13 cellular contexts compared by ENCODE assay signal in genomic region chr6:24004062-24004461, GRCh38.
A peak's percentile ranks its signal among the peaks of the same experiment; 100 is the strongest.
DNase-seq lines count a peak whose midpoint lies in the region; ATAC-seq and TF ChIP-seq lines count a peak whose summit lies in the region.
"Had no signal": no experiment of that assay in that cellular context is flagged by ENCODE, and none has a peak within 500 bp of the region (broad histone marks: within the 10 kb centered on the region; RNA-seq: fewer than 3 reads in every experiment).

No MANE protein-coding gene starts in this region.

- H3K27ac ChIP-seq in right cardiac atrium (ENCODE audit: low read length) (no peak overlapping the region), mesenchymal stem cell (ENCODE audit: low read length, poor library complexity, severe bottlenecking) (no peak overlapping the region)
- H3K27ac ChIP-seq: cardiac muscle cell had no signal

- no peak overlapping the region for H2BK5ac ChIP-seq in mesenchymal stem cell (ENCODE audit: low read depth, low read length, poor library complexity, severe bottlenecking)

- H3K9me3 ChIP-seq in right cardiac atrium (ENCODE audit: control insufficient read depth, low read length) (no peaks in the 10 kb centered on the region), mesenchymal stem cell (ENCODE audit: control insufficient read depth, low read length) (no peaks in the 10 kb centered on the region)

- no peak overlapping the region for H2BK120ac ChIP-seq in mesenchymal stem cell (ENCODE audit: low read depth, low read length)

- no peak overlapping the region for H2BK12ac ChIP-seq in mesenchymal stem cell (ENCODE audit: low read length in 2 of 2)

- H3K79me1 ChIP-seq in mesenchymal stem cell (replicated peaks; ENCODE audit: low read length, poor library complexity, severe bottlenecking) = no peaks in the 10 kb centered on the region

- no peak overlapping the region for H2AFZ ChIP-seq in mesenchymal stem cell (ENCODE audit: low read depth, low read length)

- H3K4ac ChIP-seq in mesenchymal stem cell (ENCODE audit: low read depth in 1 of 2, low read length in 2 of 2) = no peak overlapping the region

- 9% methylated on average over 3 of the region's 3 CpGs for WGBS in right cardiac atrium
- 41% methylated on average over 3 of the region's 3 CpGs for WGBS in mesenchymal stem cell

- no peak overlapping the region for H3K23ac ChIP-seq in mesenchymal stem cell (ENCODE audit: low read length in 2 of 2)

- TF ChIP-seq CTCF in brain (conservative IDR thresholded peaks at IDR 0.05) = no peak

- H4K8ac ChIP-seq in mesenchymal stem cell (ENCODE audit: low read length) = no peak overlapping the region

- H3K4me1 Mint-ChIP-seq in brain = peaks cover 56% of the 10 kb centered on the region

- no peaks in the 10 kb centered on the region for H3K36me3 ChIP-seq in mesenchymal stem cell (ENCODE audit: control insufficient read depth in 1 of 2, insufficient read depth in 2 of 2, low read depth in 1 of 2, low read length in 2 of 2)
- H3K36me3 ChIP-seq: cardiac muscle cell had no signal

- no peak for DNase-seq in right cardiac atrium
- DNase-seq in cardiac septum (ENCODE audit: low spot score) = no peak
- peak; percentile 8 for DNase-seq in mesenchymal stem cell
- no peak for DNase-seq in CD1c-positive myeloid dendritic cell (ENCODE audit: extremely low spot score)
- DNase-seq in DMS114 treated with DMSO at 0.1 percent for 48 hours (lab: John Stamatoyannopoulos, UW; ENCODE audit: unreplicated experiment) = no peak
- no peak for DNase-seq in cortex of kidney (lab: John Stamatoyannopoulos, UW)
- DNase-seq: activated gamma-delta T cell treated with Interleukin-2 at 50 U/mL for 16 hours; HFFc6; NCI-H2107; NK-92 treated with Interleukin-12 subunit alpha and Interleukin-12 subunit beta, amount 100 ng/mL, for 24 hours had no signal

- H3K27me3 Mint-ChIP-seq in brain = peaks cover 7% of the 10 kb centered on the region

- H3K4me3 Mint-ChIP-seq in brain = no peak overlapping the region
- H3K4me3 Mint-ChIP-seq: HFFc6 had no signal

- H4K91ac ChIP-seq in mesenchymal stem cell (ENCODE audit: low read length) = no peak overlapping the region

- peaks cover 0 to 3% (median 0%) of the 10 kb centered on the region in 5 experiments for H3K9me3 Mint-ChIP-seq in brain

- no peak overlapping the region for H3K4me2 ChIP-seq in mesenchymal stem cell (ENCODE audit: low read length, poor library complexity, severe bottlenecking)

- H3K4me3 ChIP-seq in right cardiac atrium (ENCODE audit: low read length) (no peak overlapping the region), mesenchymal stem cell (ENCODE audit: insufficient read depth in 1 of 2, low read depth in 1 of 2, low read length in 2 of 2) (no peak overlapping the region)
- H3K4me3 ChIP-seq: cardiac muscle cell had no signal

- H2BK15ac ChIP-seq in mesenchymal stem cell (ENCODE audit: low read depth, poor library complexity, severe bottlenecking) = no peak overlapping the region

- no peak overlapping the region for H3K18ac ChIP-seq in mesenchymal stem cell (ENCODE audit: low read depth in 1 of 2, low read length in 2 of 2)

- H3K4me1 ChIP-seq in right cardiac atrium (ENCODE audit: control insufficient read depth, insufficient read depth, low read length) (no peaks in the 10 kb centered on the region), mesenchymal stem cell (ENCODE audit: control insufficient read depth, insufficient read depth, low read depth, low read length) (no peaks in the 10 kb centered on the region)

- no peaks in the 10 kb centered on the region for H3K27me3 ChIP-seq in right cardiac atrium (ENCODE audit: control insufficient read depth, insufficient read depth)
- no peaks in the 10 kb centered on the region for H3K27me3 ChIP-seq in mesenchymal stem cell (ENCODE audit: control insufficient read depth in 1 of 2, insufficient read depth in 1 of 2, low read length in 2 of 2)
- H3K27me3 ChIP-seq: cardiac muscle cell had no signal

- no peak overlapping the region for H3K9ac ChIP-seq in mesenchymal stem cell (ENCODE audit: low read length)

- no peaks in the 10 kb centered on the region for H3K36me3 Mint-ChIP-seq in brain

- no peak overlapping the region for H2AK5ac ChIP-seq in mesenchymal stem cell (ENCODE audit: low read length, severe bottlenecking)

- ATAC-seq in right cardiac atrium (peak; percentile 64 to 83), HG03159 (IDR thresholded peaks at IDR 0.05; ENCODE audit: unreplicated experiment) (no peak)

- intact Hi-C loops in right cardiac atrium (cut with DNase I) (no loop called here), cardiac septum (cut with DNase I) (no loop called here)

- H3K27ac Mint-ChIP-seq in brain = peak overlapping the region in 3 of 5 experiments; percentile 5 to 85 (median 60)
- H3K27ac Mint-ChIP-seq: HFFc6 had no signal

- no peak overlapping the region for H3K14ac ChIP-seq in mesenchymal stem cell (ENCODE audit: low read length in 2 of 2)
